Comparison of ENCODE assay signal across 1 cellular context in genomic region chr19:35533822-35534521, GRCh38.
TF ChIP-seq lines count a peak whose summit lies in the region.

No MANE protein-coding gene starts in this region.

TF ChIP-seq in HepG2, 621 proteins besides CTCF, POLR2A, EP300 and RAD21 (continued from another document and continues in another):
- TF ChIP-seq ZNF280B (CRISPR knock-in tag; IDR thresholded peaks at IDR 0.05; ENCODE audit: borderline replicate concordance) (no peak), FOXC1 (CRISPR knock-in tag; IDR thresholded peaks at IDR 0.05; ENCODE audit: borderline replicate concordance) (no peak), ZNF180 (CRISPR knock-in tag; IDR thresholded peaks at IDR 0.05; ENCODE audit: borderline replicate concordance, low read depth) (no peak), CCDC6 (CRISPR knock-in tag; IDR thresholded peaks at IDR 0.05) (no peak), RARA (CRISPR knock-in tag; IDR thresholded peaks at IDR 0.05) (peak; percentile 40), TCF7 (IDR thresholded peaks at IDR 0.05; ENCODE audit: low read depth) (no peak), ZNF24 (IDR thresholded peaks at IDR 0.05) (no peak), PBX2 (CRISPR knock-in tag; IDR thresholded peaks at IDR 0.05) (no peak), ZNF567 (CRISPR knock-in tag; IDR thresholded peaks at IDR 0.05; ENCODE audit: borderline replicate concordance) (no peak), KLF12 (CRISPR knock-in tag; IDR thresholded peaks at IDR 0.05; ENCODE audit: borderline replicate concordance) (no peak), ZNF672 (CRISPR knock-in tag; IDR thresholded peaks at IDR 0.05) (no peak), POLR2G (IDR thresholded peaks at IDR 0.05; ENCODE audit: low read depth, low read length) (no peak), ZNF616 (CRISPR knock-in tag; IDR thresholded peaks at IDR 0.05; ENCODE audit: low read depth) (no peak), SMARCC2 (IDR thresholded peaks at IDR 0.05) (no peak), GTF3A (CRISPR knock-in tag; conservative IDR thresholded peaks at IDR 0.05) (no peak), SMAD1 (CRISPR knock-in tag; IDR thresholded peaks at IDR 0.05; ENCODE audit: borderline replicate concordance, low read depth) (no peak), SOX5 (CRISPR knock-in tag; IDR thresholded peaks at IDR 0.05; ENCODE audit: borderline replicate concordance) (no peak), MXD3 (CRISPR knock-in tag; IDR thresholded peaks at IDR 0.05) (no peak), TMF1 (CRISPR knock-in tag; IDR thresholded peaks at IDR 0.05; ENCODE audit: low read depth) (0 out of 2 replicates have a peak, but pooled peaks have one; percentile 33), MYC (CRISPR knock-in tag; IDR thresholded peaks at IDR 0.05; ENCODE audit: borderline replicate concordance) (no peak), AKAP8 (CRISPR knock-in tag; IDR thresholded peaks at IDR 0.05) (no peak), ZNF629 (CRISPR knock-in tag; conservative IDR thresholded peaks at IDR 0.05) (peak; percentile 74), RXRB (CRISPR knock-in tag; IDR thresholded peaks at IDR 0.05; ENCODE audit: borderline replicate concordance) (peak; percentile 47; the same call in 1 of the 2 replicates), ZNF674 (CRISPR knock-in tag; IDR thresholded peaks at IDR 0.05; ENCODE audit: low read depth) (no peak), ETV5 (CRISPR knock-in tag; IDR thresholded peaks at IDR 0.05; ENCODE audit: borderline replicate concordance) (peak; percentile 34; the same call in 1 of the 2 replicates), AKNA (CRISPR knock-in tag; IDR thresholded peaks at IDR 0.05; ENCODE audit: borderline replicate concordance) (no peak)
- TF ChIP-seq, protein P1, sequence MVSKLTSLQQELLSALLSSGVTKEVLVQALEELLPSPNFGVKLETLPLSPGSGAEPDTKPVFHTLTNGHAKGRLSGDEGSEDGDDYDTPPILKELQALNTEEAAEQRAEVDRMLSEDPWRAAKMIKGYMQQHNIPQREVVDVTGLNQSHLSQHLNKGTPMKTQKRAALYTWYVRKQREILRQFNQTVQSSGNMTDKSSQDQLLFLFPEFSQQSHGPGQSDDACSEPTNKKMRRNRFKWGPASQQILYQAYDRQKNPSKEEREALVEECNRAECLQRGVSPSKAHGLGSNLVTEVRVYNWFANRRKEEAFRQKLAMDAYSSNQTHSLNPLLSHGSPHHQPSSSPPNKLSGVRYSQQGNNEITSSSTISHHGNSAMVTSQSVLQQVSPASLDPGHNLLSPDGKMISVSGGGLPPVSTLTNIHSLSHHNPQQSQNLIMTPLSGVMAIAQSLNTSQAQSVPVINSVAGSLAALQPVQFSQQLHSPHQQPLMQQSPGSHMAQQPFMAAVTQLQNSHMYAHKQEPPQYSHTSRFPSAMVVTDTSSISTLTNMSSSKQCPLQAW (CRISPR knock-in tag; IDR thresholded peaks at IDR 0.05), result no peak
- TF ChIP-seq, protein P2, sequence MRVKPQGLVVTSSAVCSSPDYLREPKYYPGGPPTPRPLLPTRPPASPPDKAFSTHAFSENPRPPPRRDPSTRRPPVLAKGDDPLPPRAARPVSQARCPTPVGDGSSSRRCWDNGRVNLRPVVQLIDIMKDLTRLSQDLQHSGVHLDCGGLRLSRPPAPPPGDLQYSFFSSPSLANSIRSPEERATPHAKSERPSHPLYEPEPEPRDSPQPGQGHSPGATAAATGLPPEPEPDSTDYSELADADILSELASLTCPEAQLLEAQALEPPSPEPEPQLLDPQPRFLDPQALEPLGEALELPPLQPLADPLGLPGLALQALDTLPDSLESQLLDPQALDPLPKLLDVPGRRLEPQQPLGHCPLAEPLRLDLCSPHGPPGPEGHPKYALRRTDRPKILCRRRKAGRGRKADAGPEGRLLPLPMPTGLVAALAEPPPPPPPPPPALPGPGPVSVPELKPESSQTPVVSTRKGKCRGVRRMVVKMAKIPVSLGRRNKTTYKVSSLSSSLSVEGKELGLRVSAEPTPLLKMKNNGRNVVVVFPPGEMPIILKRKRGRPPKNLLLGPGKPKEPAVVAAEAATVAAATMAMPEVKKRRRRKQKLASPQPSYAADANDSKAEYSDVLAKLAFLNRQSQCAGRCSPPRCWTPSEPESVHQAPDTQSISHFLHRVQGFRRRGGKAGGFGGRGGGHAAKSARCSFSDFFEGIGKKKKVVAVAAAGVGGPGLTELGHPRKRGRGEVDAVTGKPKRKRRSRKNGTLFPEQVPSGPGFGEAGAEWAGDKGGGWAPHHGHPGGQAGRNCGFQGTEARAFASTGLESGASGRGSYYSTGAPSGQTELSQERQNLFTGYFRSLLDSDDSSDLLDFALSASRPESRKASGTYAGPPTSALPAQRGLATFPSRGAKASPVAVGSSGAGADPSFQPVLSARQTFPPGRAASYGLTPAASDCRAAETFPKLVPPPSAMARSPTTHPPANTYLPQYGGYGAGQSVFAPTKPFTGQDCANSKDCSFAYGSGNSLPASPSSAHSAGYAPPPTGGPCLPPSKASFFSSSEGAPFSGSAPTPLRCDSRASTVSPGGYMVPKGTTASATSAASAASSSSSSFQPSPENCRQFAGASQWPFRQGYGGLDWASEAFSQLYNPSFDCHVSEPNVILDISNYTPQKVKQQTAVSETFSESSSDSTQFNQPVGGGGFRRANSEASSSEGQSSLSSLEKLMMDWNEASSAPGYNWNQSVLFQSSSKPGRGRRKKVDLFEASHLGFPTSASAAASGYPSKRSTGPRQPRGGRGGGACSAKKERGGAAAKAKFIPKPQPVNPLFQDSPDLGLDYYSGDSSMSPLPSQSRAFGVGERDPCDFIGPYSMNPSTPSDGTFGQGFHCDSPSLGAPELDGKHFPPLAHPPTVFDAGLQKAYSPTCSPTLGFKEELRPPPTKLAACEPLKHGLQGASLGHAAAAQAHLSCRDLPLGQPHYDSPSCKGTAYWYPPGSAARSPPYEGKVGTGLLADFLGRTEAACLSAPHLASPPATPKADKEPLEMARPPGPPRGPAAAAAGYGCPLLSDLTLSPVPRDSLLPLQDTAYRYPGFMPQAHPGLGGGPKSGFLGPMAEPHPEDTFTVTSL (CRISPR knock-in tag; IDR thresholded peaks at IDR 0.05; ENCODE audit: borderline replicate concordance), result no peak
- TF ChIP-seq, protein P3, sequence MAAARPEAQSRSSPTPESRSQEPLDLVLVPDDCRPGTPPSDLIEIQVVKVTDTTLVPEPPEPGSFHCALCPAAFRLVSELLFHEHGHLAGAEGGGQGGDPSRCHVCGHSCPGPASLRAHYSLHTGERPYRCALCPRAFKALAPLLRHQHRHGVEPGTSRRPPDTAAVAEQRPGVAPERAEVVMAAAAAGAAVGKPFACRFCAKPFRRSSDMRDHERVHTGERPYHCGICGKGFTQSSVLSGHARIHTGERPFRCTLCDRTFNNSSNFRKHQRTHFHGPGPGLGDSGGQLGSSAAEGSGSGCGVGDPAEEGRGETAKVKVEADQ (CRISPR knock-in tag; IDR thresholded peaks at IDR 0.05; ENCODE audit: borderline replicate concordance), result no peak
- TF ChIP-seq, protein P4, sequence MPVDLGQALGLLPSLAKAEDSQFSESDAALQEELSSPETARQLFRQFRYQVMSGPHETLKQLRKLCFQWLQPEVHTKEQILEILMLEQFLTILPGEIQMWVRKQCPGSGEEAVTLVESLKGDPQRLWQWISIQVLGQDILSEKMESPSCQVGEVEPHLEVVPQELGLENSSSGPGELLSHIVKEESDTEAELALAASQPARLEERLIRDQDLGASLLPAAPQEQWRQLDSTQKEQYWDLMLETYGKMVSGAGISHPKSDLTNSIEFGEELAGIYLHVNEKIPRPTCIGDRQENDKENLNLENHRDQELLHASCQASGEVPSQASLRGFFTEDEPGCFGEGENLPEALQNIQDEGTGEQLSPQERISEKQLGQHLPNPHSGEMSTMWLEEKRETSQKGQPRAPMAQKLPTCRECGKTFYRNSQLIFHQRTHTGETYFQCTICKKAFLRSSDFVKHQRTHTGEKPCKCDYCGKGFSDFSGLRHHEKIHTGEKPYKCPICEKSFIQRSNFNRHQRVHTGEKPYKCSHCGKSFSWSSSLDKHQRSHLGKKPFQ (CRISPR knock-in tag; IDR thresholded peaks at IDR 0.05; ENCODE audit: insufficient replicate concordance), result no peak
- TF ChIP-seq, protein P5, sequence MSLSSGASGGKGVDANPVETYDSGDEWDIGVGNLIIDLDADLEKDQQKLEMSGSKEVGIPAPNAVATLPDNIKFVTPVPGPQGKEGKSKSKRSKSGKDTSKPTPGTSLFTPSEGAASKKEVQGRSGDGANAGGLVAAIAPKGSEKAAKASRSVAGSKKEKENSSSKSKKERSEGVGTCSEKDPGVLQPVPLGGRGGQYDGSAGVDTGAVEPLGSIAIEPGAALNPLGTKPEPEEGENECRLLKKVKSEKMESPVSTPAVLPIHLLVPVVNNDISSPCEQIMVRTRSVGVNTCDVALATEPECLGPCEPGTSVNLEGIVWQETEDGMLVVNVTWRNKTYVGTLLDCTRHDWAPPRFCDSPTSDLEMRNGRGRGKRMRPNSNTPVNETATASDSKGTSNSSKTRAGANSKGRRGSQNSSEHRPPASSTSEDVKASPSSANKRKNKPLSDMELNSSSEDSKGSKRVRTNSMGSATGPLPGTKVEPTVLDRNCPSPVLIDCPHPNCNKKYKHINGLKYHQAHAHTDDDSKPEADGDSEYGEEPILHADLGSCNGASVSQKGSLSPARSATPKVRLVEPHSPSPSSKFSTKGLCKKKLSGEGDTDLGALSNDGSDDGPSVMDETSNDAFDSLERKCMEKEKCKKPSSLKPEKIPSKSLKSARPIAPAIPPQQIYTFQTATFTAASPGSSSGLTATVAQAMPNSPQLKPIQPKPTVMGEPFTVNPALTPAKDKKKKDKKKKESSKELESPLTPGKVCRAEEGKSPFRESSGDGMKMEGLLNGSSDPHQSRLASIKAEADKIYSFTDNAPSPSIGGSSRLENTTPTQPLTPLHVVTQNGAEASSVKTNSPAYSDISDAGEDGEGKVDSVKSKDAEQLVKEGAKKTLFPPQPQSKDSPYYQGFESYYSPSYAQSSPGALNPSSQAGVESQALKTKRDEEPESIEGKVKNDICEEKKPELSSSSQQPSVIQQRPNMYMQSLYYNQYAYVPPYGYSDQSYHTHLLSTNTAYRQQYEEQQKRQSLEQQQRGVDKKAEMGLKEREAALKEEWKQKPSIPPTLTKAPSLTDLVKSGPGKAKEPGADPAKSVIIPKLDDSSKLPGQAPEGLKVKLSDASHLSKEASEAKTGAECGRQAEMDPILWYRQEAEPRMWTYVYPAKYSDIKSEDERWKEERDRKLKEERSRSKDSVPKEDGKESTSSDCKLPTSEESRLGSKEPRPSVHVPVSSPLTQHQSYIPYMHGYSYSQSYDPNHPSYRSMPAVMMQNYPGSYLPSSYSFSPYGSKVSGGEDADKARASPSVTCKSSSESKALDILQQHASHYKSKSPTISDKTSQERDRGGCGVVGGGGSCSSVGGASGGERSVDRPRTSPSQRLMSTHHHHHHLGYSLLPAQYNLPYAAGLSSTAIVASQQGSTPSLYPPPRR (CRISPR knock-in tag; IDR thresholded peaks at IDR 0.05; ENCODE audit: borderline replicate concordance), result no peak
